Comparison of ENCODE assay signal across 2 cellular contexts in genomic region chr2:206201075-206201848, GRCh38.
TF ChIP-seq lines count a peak whose summit lies in the region.

No MANE protein-coding gene starts in this region.

TF ChIP-seq in GM23338, 12 proteins besides CTCF, POLR2A, EP300 and RAD21 (continued from another document):
- TF ChIP-seq, protein P1, sequence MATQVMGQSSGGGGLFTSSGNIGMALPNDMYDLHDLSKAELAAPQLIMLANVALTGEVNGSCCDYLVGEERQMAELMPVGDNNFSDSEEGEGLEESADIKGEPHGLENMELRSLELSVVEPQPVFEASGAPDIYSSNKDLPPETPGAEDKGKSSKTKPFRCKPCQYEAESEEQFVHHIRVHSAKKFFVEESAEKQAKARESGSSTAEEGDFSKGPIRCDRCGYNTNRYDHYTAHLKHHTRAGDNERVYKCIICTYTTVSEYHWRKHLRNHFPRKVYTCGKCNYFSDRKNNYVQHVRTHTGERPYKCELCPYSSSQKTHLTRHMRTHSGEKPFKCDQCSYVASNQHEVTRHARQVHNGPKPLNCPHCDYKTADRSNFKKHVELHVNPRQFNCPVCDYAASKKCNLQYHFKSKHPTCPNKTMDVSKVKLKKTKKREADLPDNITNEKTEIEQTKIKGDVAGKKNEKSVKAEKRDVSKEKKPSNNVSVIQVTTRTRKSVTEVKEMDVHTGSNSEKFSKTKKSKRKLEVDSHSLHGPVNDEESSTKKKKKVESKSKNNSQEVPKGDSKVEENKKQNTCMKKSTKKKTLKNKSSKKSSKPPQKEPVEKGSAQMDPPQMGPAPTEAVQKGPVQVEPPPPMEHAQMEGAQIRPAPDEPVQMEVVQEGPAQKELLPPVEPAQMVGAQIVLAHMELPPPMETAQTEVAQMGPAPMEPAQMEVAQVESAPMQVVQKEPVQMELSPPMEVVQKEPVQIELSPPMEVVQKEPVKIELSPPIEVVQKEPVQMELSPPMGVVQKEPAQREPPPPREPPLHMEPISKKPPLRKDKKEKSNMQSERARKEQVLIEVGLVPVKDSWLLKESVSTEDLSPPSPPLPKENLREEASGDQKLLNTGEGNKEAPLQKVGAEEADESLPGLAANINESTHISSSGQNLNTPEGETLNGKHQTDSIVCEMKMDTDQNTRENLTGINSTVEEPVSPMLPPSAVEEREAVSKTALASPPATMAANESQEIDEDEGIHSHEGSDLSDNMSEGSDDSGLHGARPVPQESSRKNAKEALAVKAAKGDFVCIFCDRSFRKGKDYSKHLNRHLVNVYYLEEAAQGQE (IDR thresholded peaks at IDR 0.05; ENCODE audit: unreplicated experiment): no peak
- no peak for TF ChIP-seq ZNF114 (CRISPR knock-in tag; IDR thresholded peaks at IDR 0.05)
- TF ChIP-seq JUNB (IDR thresholded peaks at IDR 0.05; ENCODE audit: unreplicated experiment): no peak
- TF ChIP-seq EZH2phosphoT487 (IDR thresholded peaks at IDR 0.05; ENCODE audit: unreplicated experiment): no peak
- TF ChIP-seq NANOG (IDR thresholded peaks at IDR 0.05; ENCODE audit: borderline replicate concordance): no peak
- TF ChIP-seq, protein P2, sequence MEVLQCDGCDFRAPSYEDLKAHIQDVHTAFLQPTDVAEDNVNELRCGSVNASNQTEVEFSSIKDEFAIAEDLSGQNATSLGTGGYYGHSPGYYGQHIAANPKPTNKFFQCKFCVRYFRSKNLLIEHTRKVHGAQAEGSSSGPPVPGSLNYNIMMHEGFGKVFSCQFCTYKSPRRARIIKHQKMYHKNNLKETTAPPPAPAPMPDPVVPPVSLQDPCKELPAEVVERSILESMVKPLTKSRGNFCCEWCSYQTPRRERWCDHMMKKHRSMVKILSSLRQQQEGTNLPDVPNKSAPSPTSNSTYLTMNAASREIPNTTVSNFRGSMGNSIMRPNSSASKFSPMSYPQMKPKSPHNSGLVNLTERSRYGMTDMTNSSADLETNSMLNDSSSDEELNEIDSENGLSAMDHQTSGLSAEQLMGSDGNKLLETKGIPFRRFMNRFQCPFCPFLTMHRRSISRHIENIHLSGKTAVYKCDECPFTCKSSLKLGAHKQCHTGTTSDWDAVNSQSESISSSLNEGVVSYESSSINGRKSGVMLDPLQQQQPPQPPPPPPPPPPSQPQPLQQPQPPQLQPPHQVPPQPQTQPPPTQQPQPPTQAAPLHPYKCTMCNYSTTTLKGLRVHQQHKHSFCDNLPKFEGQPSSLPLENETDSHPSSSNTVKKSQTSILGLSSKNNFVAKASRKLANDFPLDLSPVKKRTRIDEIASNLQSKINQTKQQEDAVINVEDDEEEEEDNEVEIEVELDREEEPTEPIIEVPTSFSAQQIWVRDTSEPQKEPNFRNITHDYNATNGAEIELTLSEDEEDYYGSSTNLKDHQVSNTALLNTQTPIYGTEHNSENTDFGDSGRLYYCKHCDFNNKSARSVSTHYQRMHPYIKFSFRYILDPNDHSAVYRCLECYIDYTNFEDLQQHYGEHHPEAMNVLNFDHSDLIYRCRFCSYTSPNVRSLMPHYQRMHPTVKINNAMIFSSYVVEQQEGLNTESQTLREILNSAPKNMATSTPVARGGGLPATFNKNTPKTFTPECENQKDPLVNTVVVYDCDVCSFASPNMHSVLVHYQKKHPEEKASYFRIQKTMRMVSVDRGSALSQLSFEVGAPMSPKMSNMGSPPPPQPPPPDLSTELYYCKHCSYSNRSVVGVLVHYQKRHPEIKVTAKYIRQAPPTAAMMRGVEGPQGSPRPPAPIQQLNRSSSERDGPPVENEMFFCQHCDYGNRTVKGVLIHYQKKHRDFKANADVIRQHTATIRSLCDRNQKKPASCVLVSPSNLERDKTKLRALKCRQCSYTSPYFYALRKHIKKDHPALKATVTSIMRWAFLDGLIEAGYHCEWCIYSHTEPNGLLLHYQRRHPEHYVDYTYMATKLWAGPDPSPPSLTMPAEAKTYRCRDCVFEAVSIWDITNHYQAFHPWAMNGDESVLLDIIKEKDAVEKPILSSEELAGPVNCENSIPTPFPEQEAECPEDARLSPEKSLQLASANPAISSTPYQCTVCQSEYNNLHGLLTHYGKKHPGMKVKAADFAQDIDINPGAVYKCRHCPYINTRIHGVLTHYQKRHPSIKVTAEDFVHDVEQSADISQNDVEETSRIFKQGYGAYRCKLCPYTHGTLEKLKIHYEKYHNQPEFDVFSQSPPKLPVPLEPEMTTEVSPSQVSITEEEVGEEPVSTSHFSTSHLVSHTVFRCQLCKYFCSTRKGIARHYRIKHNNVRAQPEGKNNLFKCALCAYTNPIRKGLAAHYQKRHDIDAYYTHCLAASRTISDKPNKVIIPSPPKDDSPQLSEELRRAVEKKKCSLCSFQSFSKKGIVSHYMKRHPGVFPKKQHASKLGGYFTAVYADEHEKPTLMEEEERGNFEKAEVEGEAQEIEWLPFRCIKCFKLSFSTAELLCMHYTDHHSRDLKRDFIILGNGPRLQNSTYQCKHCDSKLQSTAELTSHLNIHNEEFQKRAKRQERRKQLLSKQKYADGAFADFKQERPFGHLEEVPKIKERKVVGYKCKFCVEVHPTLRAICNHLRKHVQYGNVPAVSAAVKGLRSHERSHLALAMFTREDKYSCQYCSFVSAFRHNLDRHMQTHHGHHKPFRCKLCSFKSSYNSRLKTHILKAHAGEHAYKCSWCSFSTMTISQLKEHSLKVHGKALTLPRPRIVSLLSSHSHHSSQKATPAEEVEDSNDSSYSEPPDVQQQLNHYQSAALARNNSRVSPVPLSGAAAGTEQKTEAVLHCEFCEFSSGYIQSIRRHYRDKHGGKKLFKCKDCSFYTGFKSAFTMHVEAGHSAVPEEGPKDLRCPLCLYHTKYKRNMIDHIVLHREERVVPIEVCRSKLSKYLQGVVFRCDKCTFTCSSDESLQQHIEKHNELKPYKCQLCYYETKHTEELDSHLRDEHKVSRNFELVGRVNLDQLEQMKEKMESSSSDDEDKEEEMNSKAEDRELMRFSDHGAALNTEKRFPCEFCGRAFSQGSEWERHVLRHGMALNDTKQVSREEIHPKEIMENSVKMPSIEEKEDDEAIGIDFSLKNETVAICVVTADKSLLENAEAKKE (CRISPR knock-in tag; IDR thresholded peaks at IDR 0.05): no peak
- TF ChIP-seq, protein P3, sequence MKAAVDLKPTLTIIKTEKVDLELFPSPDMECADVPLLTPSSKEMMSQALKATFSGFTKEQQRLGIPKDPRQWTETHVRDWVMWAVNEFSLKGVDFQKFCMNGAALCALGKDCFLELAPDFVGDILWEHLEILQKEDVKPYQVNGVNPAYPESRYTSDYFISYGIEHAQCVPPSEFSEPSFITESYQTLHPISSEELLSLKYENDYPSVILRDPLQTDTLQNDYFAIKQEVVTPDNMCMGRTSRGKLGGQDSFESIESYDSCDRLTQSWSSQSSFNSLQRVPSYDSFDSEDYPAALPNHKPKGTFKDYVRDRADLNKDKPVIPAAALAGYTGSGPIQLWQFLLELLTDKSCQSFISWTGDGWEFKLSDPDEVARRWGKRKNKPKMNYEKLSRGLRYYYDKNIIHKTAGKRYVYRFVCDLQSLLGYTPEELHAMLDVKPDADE (IDR thresholded peaks at IDR 0.05): no peak
- TF ChIP-seq EZH2 (IDR thresholded peaks at IDR 0.05; ENCODE audit: low read depth, unreplicated experiment): no peak
- no peak for TF ChIP-seq POLR2AphosphoS5 (IDR thresholded peaks at IDR 0.05; ENCODE audit: low read depth)
- TF ChIP-seq CREB1 (CRISPR knock-in tag; IDR thresholded peaks at IDR 0.05; ENCODE audit: low read depth): no peak
- TF ChIP-seq ZNF331 (CRISPR knock-in tag; IDR thresholded peaks at IDR 0.05; ENCODE audit: low read depth): no peak
TF ChIP-seq in GM23338: peak in this region for 0.

TF ChIP-seq in WTC11, 78 proteins besides CTCF, POLR2A, EP300 and RAD21 (continued from another document):
- TF ChIP-seq CREM (CRISPR knock-in tag; IDR thresholded peaks at IDR 0.05) (no peak), JUN (CRISPR knock-in tag; IDR thresholded peaks at IDR 0.05) (no peak), SMAD4 (CRISPR knock-in tag; IDR thresholded peaks at IDR 0.05) (no peak), NR1H2 (CRISPR knock-in tag; IDR thresholded peaks at IDR 0.05) (no peak), TCF7 (CRISPR knock-in tag; IDR thresholded peaks at IDR 0.05; ENCODE audit: low read depth) (no peak), ELF4 (CRISPR knock-in tag; IDR thresholded peaks at IDR 0.05; ENCODE audit: low read depth) (no peak)
- TF ChIP-seq, protein P4, sequence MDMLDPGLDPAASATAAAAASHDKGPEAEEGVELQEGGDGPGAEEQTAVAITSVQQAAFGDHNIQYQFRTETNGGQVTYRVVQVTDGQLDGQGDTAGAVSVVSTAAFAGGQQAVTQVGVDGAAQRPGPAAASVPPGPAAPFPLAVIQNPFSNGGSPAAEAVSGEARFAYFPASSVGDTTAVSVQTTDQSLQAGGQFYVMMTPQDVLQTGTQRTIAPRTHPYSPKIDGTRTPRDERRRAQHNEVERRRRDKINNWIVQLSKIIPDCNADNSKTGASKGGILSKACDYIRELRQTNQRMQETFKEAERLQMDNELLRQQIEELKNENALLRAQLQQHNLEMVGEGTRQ (CRISPR knock-in tag; IDR thresholded peaks at IDR 0.05): no peak
TF ChIP-seq in WTC11: peak in this region for 0.
